ENCODE assay signal across 9 cellular contexts in the genomic region with DNA sequence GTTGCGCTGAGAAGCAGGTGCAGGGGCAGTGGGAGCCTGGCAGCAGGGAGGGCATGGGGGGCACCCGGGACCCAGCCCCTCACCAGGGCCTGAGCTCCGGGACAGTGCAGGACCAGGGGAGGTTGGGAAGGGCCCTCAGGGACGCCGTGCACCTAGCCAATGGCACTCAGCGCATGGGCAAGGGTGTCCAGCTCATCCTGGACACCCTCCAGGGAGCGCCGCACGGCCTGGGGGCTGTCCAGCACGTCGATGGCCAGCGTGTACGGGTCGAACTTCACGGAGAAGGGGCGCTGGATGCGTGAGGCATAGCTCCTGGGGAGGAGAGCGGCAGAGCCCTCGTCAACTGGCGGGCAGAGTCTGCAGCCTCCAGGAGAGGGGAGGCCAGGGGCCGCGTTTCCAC. TPM values are rescaled to one million over a fixed set of nuclear protein-coding genes. Genes with fewer than 3 reads are reported as not detected.
"Had no signal": no experiment of that assay in that cellular context is flagged by ENCODE, and none has a peak within 500 bp of the region (broad histone marks: within the 10 kb centered on the region; RNA-seq: fewer than 3 reads in every experiment).

No MANE protein-coding gene starts in this region.

- H3K4me1 Mint-ChIP-seq: IgD-negative memory B cell had no signal

- H3K27ac ChIP-seq: HL-60, KMS-11 had no signal

- H3K27ac Mint-ChIP-seq: IgD-negative memory B cell had no signal

- H3K4me3 Mint-ChIP-seq: IgD-negative memory B cell had no signal

- ATAC-seq: HepG2, K562 had no signal

- H3K4me3 ChIP-seq: K562 had no signal

- H3K4me2 ChIP-seq: KMS-11 had no signal

- DNase-seq: KBM-7, KG1 had no signal

- H3K9ac ChIP-seq: KMS-11 had no signal

- H3K36me3 Mint-ChIP-seq: IgD-negative memory B cell had no signal

- H3K9me3 Mint-ChIP-seq: IgD-negative memory B cell had no signal

RNA-seq across cellular contexts. Expression of a gene that starts 3.1 kb away (rescaled TPM):
- total RNA-seq: HepG2, HT-29, HT1080, K562 had no signal
- polyA plus RNA-seq: HepG2, IgD-negative memory B cell, K562 had no signal

RNA-seq across cellular contexts. Expression of a gene that starts 7.5 kb away (rescaled TPM):
- total RNA-seq: HepG2, HT1080, K562 had no signal
- polyA plus RNA-seq: IgD-negative memory B cell, K562 had no signal

RNA-seq across cellular contexts. Expression of a gene that starts 24.9 kb away (rescaled TPM):
- polyA plus RNA-seq: IgD-negative memory B cell, K562 had no signal
